Comparison of ENCODE assay signal across 8 cellular contexts in genomic region chr5:141513021-141513626, GRCh38. TPM values are rescaled to one million over a fixed set of nuclear protein-coding genes. Genes with fewer than 3 reads are reported as not detected.
DNase-seq lines count a peak whose midpoint lies in the region; ATAC-seq, FAIRE-seq and TF ChIP-seq lines count a peak whose summit lies in the region.

No MANE protein-coding gene starts in this region.

- H3K27me3 ChIP-seq in DOHH2 (ENCODE audit: control insufficient read depth, low read length) (no peaks in the 10 kb centered on the region), NT2/D1 (ENCODE audit: insufficient read depth, insufficient read length) (no peaks in the 10 kb centered on the region), psoas muscle (ENCODE audit: insufficient read depth in 3 of 3, low read length in 2 of 3) (no peaks in the 10 kb centered on the region)

- FAIRE-seq in D721Med (lab: Jason Lieb, UNC) = no peak

- WGBS in psoas muscle, 3 donors = 5 to 9% (median 5%) methylated on average over 37 to 39 of the region's 39 CpGs

- H3K9me2 ChIP-seq in DOHH2 (replicated peaks; ENCODE audit: control insufficient read depth, low read length) = no peaks in the 10 kb centered on the region

- DNase-seq in NT2/D1 (ENCODE audit: low read depth, low spot score) (no peak), amniotic epithelial cell (ENCODE audit: low read depth) (peak; percentile 41), left cardiac atrium (peak; percentile 50), psoas muscle (peak in 1 of 2 donors; percentile 44), HPDE6-E6E7 (ENCODE audit: extremely low spot score) (no peak), NCI-H446 treated with DMSO at 0.1 percent for 48 hours (lab: John Stamatoyannopoulos, UW) (no peak), D721Med (ENCODE audit: insufficient read length, low spot score) (no peak)

- H3K27ac ChIP-seq in DOHH2 (ENCODE audit: low read depth, low read length) = peak overlapping the region; percentile 100
- peak overlapping the region; percentile 90 for H3K27ac ChIP-seq in psoas muscle

- H3F3A ChIP-seq in DOHH2 (ENCODE audit: control insufficient read depth, insufficient read depth) = peaks cover 51% of the 10 kb centered on the region

- ATAC-seq in left cardiac atrium (peak; percentile 19 to 20), psoas muscle (peak; percentile 4 to 22 (median 12))

- peak overlapping the region; percentile 97 for H3K4me2 ChIP-seq in DOHH2 (ENCODE audit: low read length)

- H3K4me1 ChIP-seq in DOHH2 (ENCODE audit: control insufficient read depth, low read length) (peaks cover 94% of the 10 kb centered on the region), NT2/D1 (ENCODE audit: insufficient read depth, insufficient read length) (peaks cover 13% of the 10 kb centered on the region), psoas muscle (peaks cover 60% of the 10 kb centered on the region)

- H3K9me3 ChIP-seq in DOHH2 (ENCODE audit: control insufficient read depth, insufficient read depth, low read length) (no peaks in the 10 kb centered on the region), NT2/D1 (ENCODE audit: insufficient read depth, low read length) (no peaks in the 10 kb centered on the region), psoas muscle (no peaks in the 10 kb centered on the region)

- TF ChIP-seq CTCF in DOHH2 (IDR thresholded peaks at IDR 0.05; ENCODE audit: low read depth, low read length, poor library complexity, severe bottlenecking) (no peak), psoas muscle (IDR thresholded peaks at IDR 0.05) (no peak), D721Med (IDR thresholded peaks at IDR 0.05; ENCODE audit: insufficient read depth, missing control alignments) (no peak)

- H3K9ac ChIP-seq in NT2/D1 (ENCODE audit: insufficient read length, low read depth) = peak overlapping the region; percentile 74

- peak overlapping the region; percentile 79 for H3K4me3 ChIP-seq in DOHH2 (ENCODE audit: low read length)
- peak overlapping the region; percentile 60 for H3K4me3 ChIP-seq in NT2/D1 (ENCODE audit: insufficient read length, low read depth)
- H3K4me3 ChIP-seq in psoas muscle = peak overlapping the region; percentile 61

- peaks cover 23% of the 10 kb centered on the region for H3K79me2 ChIP-seq in DOHH2 (ENCODE audit: control insufficient read depth, low read length)

- H3K36me3 ChIP-seq in DOHH2 (ENCODE audit: control insufficient read depth, low read length) (peaks cover 82% of the 10 kb centered on the region), NT2/D1 (ENCODE audit: insufficient read depth, insufficient read length, low read length) (peaks cover 40% of the 10 kb centered on the region), psoas muscle (ENCODE audit: insufficient read depth in 1 of 2, low read depth in 1 of 2) (peaks cover 6 to 42% of the 10 kb centered on the region in 2 donors)

- intact Hi-C loops in left cardiac atrium (cut with DNase I) (loop anchor here in 1 of 2 donors (2.0 kb wide), 1 partner anchor 82 kb away; the partner anchor contains the start of gene PCDHGA12), psoas muscle (cut with DNase I) (loop anchor here in 1 of 2 donors (5.0 kb wide), 2 partner anchors 36 to 81 kb away; partner anchors contain the start of genes PCDHGA12 and PCDHGC3)

- H4K20me1 ChIP-seq in DOHH2 (ENCODE audit: control insufficient read depth, insufficient read depth, low read depth, low read length) = no peaks in the 10 kb centered on the region

RNA-seq across cellular contexts. Expression of gene PCDHGC5, which starts 24.2 kb away (rescaled TPM):
- 1 to 10 TPM in 1 of 2 donors, under 1 TPM in 1; 0.97 to 1.7 TPM for total RNA-seq in left cardiac atrium
- total RNA-seq in psoas muscle = 1 to 10 TPM in 1 of 4 donors, under 1 TPM in 3; 0.49 to 1.2 (median 0.65) TPM
- polyA plus RNA-seq in psoas muscle = under 1 TPM in 2 of 3 donors, not detected in 1; 0.08 to 0.95 TPM

RNA-seq across cellular contexts. Expression of gene PCDHGC4, which starts 28.3 kb away (rescaled TPM):
- total RNA-seq in left cardiac atrium (1 to 10 TPM; 1.4 to 1.7 TPM), psoas muscle (1 to 10 TPM in 1 of 4 donors, under 1 TPM in 3; 0.36 to 1.2 (median 0.65) TPM)
- under 1 TPM in 2 of 3 donors, not detected in 1; 0.06 to 0.18 TPM for polyA plus RNA-seq in psoas muscle

RNA-seq across cellular contexts. Expression of gene PCDHGC3, which starts 37.4 kb away (rescaled TPM):
- 10 to 100 TPM; 33.7 to 39.1 TPM for total RNA-seq in left cardiac atrium
- 10 to 100 TPM in 3 of 4 donors, 1 to 10 TPM in 1; 7.3 to 25.2 (median 14.2) TPM for total RNA-seq in psoas muscle
- 10 to 100 TPM in 1 of 3 donors, 1 to 10 TPM in 2; 8.6 to 22.3 (median 9.0) TPM for polyA plus RNA-seq in psoas muscle

Comparison
In these comparisons a context has a peak if more than half of its experiments do, and no peak if none do; other contexts are left out.
1. DNase-seq: peak in amniotic epithelial cell (single experiment) and left cardiac atrium (single experiment); none in NT2/D1 (single experiment), HPDE6-E6E7 (single experiment), NCI-H446 treated with DMSO at 0.1 percent for 48 hours (single experiment) and D721Med (single experiment).
2. Peak in every context shown above with its lines, with median percentiles within 50 percentile points of each other: H3K4me3 ChIP-seq.